Comparison of ENCODE assay signal across 8 cellular contexts in the genomic region with DNA sequence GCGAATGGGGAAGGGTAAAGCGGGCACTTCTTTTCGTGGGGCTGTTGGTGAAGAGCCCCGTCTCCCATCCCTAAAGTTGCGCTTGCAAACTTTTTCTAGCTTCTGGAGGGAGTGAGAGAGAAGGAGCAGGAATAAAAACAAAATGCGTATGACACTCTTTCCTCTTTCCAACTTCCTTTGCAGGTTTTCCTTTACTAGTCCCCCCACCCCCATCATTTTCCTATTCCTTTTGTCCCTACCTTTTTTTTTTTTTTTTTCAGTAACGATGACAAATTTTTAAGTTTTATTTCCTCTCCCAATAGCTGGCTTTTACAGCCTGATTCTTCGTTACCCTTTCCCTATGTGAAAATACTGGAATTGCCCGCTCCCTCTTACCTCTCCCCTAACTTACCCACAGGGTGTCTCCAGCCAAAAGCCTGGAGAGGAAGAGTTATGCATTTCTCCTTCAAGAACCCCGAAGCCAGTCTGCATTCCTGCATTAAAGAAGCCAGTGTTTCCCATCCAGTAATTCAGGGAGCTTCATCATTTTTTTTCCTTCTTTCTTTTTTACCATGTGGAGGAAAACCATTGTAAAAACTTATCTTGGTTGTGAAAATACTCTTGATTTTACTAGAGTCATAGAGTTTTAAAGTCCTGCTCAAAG. TPM values are rescaled to one million over a fixed set of nuclear protein-coding genes. Genes with fewer than 3 reads are reported as not detected.
A peak's percentile ranks its signal among the peaks of the same experiment; 100 is the strongest.
DNase-seq lines count a peak whose midpoint lies in the region; ATAC-seq and TF ChIP-seq lines count a peak whose summit lies in the region.

No MANE protein-coding gene starts in this region.

- no peak overlapping the region for H3K4ac ChIP-seq in neuronal stem cell (ENCODE audit: low read length)

- TF ChIP-seq CTCF in Calu3 (IDR thresholded peaks at IDR 0.05; ENCODE audit: unreplicated experiment) (no peak), OCI-LY7 (conservative IDR thresholded peaks at IDR 0.05; ENCODE audit: low read length) (no peak)

- ATAC-seq in SK-N-SH treated with all-trans-retinoic acid at 6 μM for 48 hours (peak; percentile 39), GM18511 (IDR thresholded peaks at IDR 0.05; ENCODE audit: unreplicated experiment) (no peak)

- peaks cover 36% of the 10 kb centered on the region for H3K36me3 Mint-ChIP-seq in Calu3 (ENCODE audit: insufficient read depth, unreplicated experiment)

- DNase-seq in Calu3 (no peak), fibroblast of gingiva (ENCODE audit: low read depth) (peak; percentile 26), neuronal stem cell (ENCODE audit: low spot score) (no peak), OCI-LY7 (ENCODE audit: low spot score) (no peak), NCI-H524 treated with DMSO at 0.1 percent for 48 hours (lab: John Stamatoyannopoulos, UW) (no peak), anterior cingulate cortex (lab: John Stamatoyannopoulos, UW) (no peak)

- H3K18ac ChIP-seq in neuronal stem cell (ENCODE audit: low read length): peak overlapping the region; percentile 73

- H2AK5ac ChIP-seq in neuronal stem cell (ENCODE audit: low read depth, low read length): no peak overlapping the region

- H3K9me3 Mint-ChIP-seq in Calu3 (ENCODE audit: low read depth, unreplicated experiment): no peaks in the 10 kb centered on the region

- H3K27ac ChIP-seq in neuronal stem cell (replicated peaks; ENCODE audit: low read length) (no peak overlapping the region), OCI-LY7 (ENCODE audit: low read depth, low read length, poor library complexity, severe bottlenecking) (no peak overlapping the region)

- H3K9ac ChIP-seq in neuronal stem cell (ENCODE audit: low read depth, low read length, poor library complexity): no peak overlapping the region

- H3K4me1 ChIP-seq in neuronal stem cell (ENCODE audit: control insufficient read depth in 2 of 2, insufficient read depth in 1 of 2, low read depth in 1 of 2, low read length in 2 of 2) (peaks cover 0 to 4% of the 10 kb centered on the region in 2 donors), OCI-LY7 (ENCODE audit: insufficient read depth, low read length, poor library complexity, severe bottlenecking) (no peaks in the 10 kb centered on the region)

- no peak overlapping the region for H4K91ac ChIP-seq in neuronal stem cell (ENCODE audit: low read depth, low read length, poor library complexity)

- peaks cover 15% of the 10 kb centered on the region for H3K4me1 Mint-ChIP-seq in Calu3 (ENCODE audit: low read depth, unreplicated experiment)

- no peaks in the 10 kb centered on the region for H3K36me3 ChIP-seq in neuronal stem cell (replicated peaks in 1 of 2; ENCODE audit: control insufficient read depth in 2 of 2, insufficient read depth in 2 of 2, low read length in 2 of 2)
- H3K36me3 ChIP-seq in OCI-LY7 (ENCODE audit: insufficient read depth, low read length): no peaks in the 10 kb centered on the region

- H2AFZ ChIP-seq in neuronal stem cell (ENCODE audit: low read length) (peak overlapping the region; percentile 91), OCI-LY7 (ENCODE audit: low read length) (no peak overlapping the region)

- no CpG with 5 or more reads among the region's 10 CpGs for WGBS in neuronal stem cell (ENCODE audit: extremely low coverage in 2 of 2, insufficient read length in 2 of 2, insufficient replicate concordance in 1 of 2), 2 donors

- H3K79me1 ChIP-seq in neuronal stem cell (ENCODE audit: low read depth, low read length): no peaks in the 10 kb centered on the region

- no peaks in the 10 kb centered on the region for H3K27me3 Mint-ChIP-seq in Calu3 (ENCODE audit: unreplicated experiment)

- intact Hi-C loops in Calu3 (cut with micrococcal nuclease; ENCODE audit: unreplicated experiment): loop anchor here (5.0 kb wide), 1 partner anchor 47 kb away; no protein-coding TSS in a partner anchor
- intact Hi-C loops in OCI-LY7 (cut with micrococcal nuclease; ENCODE audit: unreplicated experiment): no loop called here

- no peaks in the 10 kb centered on the region for H4K20me1 ChIP-seq in OCI-LY7 (ENCODE audit: insufficient read depth, low read length)

- peak overlapping the region; percentile 47 to 78 for H3K4me3 ChIP-seq in neuronal stem cell (ENCODE audit: low read length in 2 of 2)
- no peak overlapping the region for H3K4me3 ChIP-seq in OCI-LY7 (ENCODE audit: low read depth, low read length, poor library complexity, severe bottlenecking)

- no peak overlapping the region for H3K23ac ChIP-seq in neuronal stem cell (ENCODE audit: low read depth, low read length, poor library complexity)

- H3K9me3 ChIP-seq in neuronal stem cell (replicated peaks in 1 of 2; ENCODE audit: control insufficient read depth in 2 of 2, insufficient read depth in 1 of 2, low read depth in 1 of 2, low read length in 2 of 2) (no peaks in the 10 kb centered on the region), OCI-LY7 (ENCODE audit: low read length) (no peaks in the 10 kb centered on the region)

- no peaks in the 10 kb centered on the region for H3K79me2 ChIP-seq in OCI-LY7 (ENCODE audit: insufficient read depth, low read depth, low read length)

- H3K4me3 Mint-ChIP-seq in Calu3 (ENCODE audit: low read depth, unreplicated experiment): peak overlapping the region; percentile 76

- H2BK5ac ChIP-seq in neuronal stem cell (ENCODE audit: low read length): no peak overlapping the region

- peaks cover 0 to 69% (median 14%) of the 10 kb centered on the region in 3 experiments for H3K27me3 ChIP-seq in neuronal stem cell (ENCODE audit: control insufficient read depth in 3 of 3, insufficient read depth in 3 of 3, low read depth in 1 of 3, low read length in 3 of 3)

- no peak overlapping the region for H2BK120ac ChIP-seq in neuronal stem cell (ENCODE audit: low read depth, low read length)

- POLR2A ChIA-PET in OCI-LY7 (lab: Charles Lee): interaction anchor here (0.6 to 0.7 kb wide), 4 partner anchors 30 to 1566 kb away, joined by 3 read pairs; no protein-coding TSS in a partner anchor

- peak overlapping the region; percentile 80 for H3K4me2 ChIP-seq in neuronal stem cell (ENCODE audit: insufficient read depth, low read length, poor library complexity, severe bottlenecking)
- H3K4me2 ChIP-seq in OCI-LY7 (ENCODE audit: low read length): no peak overlapping the region

- CTCF ChIA-PET in Calu3 (lab: Charles Lee) (interaction anchor here (0.8 kb wide), 1 partner anchor 20 kb away, joined by 3 read pairs; no protein-coding TSS in a partner anchor), OCI-LY7 (lab: Charles Lee; ENCODE audit: unreplicated experiment) (no interaction called here)

- H3K27ac Mint-ChIP-seq in Calu3 (ENCODE audit: unreplicated experiment): peak overlapping the region; percentile 80

- peak overlapping the region; percentile 28 for H3K14ac ChIP-seq in neuronal stem cell (ENCODE audit: low read length)

- H2BK15ac ChIP-seq in neuronal stem cell (ENCODE audit: low read length): no peak overlapping the region

- no peak overlapping the region for H2BK12ac ChIP-seq in neuronal stem cell (ENCODE audit: low read length)

- no peak overlapping the region for H4K8ac ChIP-seq in neuronal stem cell (ENCODE audit: low read depth, low read length)

- H3K9me2 ChIP-seq in OCI-LY7 (ENCODE audit: insufficient read depth, low read length): no peaks in the 10 kb centered on the region

- BruUV-seq in Calu3 (replicated peaks; lab: Mats Ljungman, UMichigan) (TSS peak; percentile 55), OCI-LY7 (replicated peaks; lab: Mats Ljungman, UMichigan) (no TSS peak)

TF ChIP-seq in SK-N-SH treated with all-trans-retinoic acid at 6 μM for 48 hours, 23 proteins besides CTCF, POLR2A, EP300 and RAD21:
- TF ChIP-seq ZFP30 (CRISPR knock-in tag; IDR thresholded peaks at IDR 0.05) (no peak), GLIS3 (CRISPR knock-in tag; IDR thresholded peaks at IDR 0.05) (0 out of 2 replicates have a peak, but pooled peaks have one; percentile 51)

RNA-seq across cellular contexts. Expression of a gene that starts 0.6 kb away (rescaled TPM):
- total RNA-seq in Calu3 (2022) (12.5 and 13.3 TPM in 2 replicates), OCI-LY7 (2022) (not detected in 2 replicates)
- 0.11 TPM for polyA plus RNA-seq in neuronal stem cell (2013, experiment 1 of 2)
- polyA plus RNA-seq in neuronal stem cell (2013, experiment 2 of 2): 0.11 TPM
- total RNA-seq in OCI-LY7 (2014; rRNA removed; shearing (Covaris generic)): not detected in 2 replicates

Comparison
In these comparisons a context has a peak if more than half of its experiments do, and no peak if none do; other contexts are left out.
1. RNA of a gene that starts 0.6 kb away (total RNA-seq): 12.5 to 13.3 TPM in Calu3; not detected in OCI-LY7; every median in the first group is over 10 times any median in the second.